In the genomic region with DNA sequence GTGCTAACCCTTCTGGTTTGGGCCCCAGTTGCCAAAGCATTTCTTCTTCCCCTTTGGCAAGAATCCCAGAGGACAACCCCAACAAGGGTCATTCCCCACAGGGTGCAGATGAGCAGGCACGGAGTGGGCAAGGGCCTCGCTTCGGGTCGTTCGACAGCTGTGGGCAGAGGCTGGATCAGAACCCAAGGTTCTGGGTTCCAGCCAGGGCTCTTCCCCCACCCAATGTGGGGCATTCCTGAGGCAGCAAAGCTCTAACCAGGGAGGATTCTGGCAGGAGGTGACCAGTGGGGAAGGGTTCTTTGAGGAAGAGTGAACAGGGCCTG, we compare ENCODE assay signal across 20 cellular contexts. TPM values are rescaled to one million over a fixed set of nuclear protein-coding genes. Genes with fewer than 3 reads are reported as not detected.
DNase-seq lines count a peak whose midpoint lies in the region; ATAC-seq and TF ChIP-seq lines count a peak whose summit lies in the region.
"Had no signal": no experiment of that assay in that cellular context is flagged by ENCODE, and none has a peak within 500 bp of the region (broad histone marks: within the 10 kb centered on the region; RNA-seq: fewer than 3 reads in every experiment).

No MANE protein-coding gene starts in this region.

- H3K27ac ChIP-seq in right atrium auricular region (peak overlapping the region; percentile 75 to 83), coronary artery (peak overlapping the region; percentile 76 to 93), osteoblast (ENCODE audit: low read depth, low read length) (no peak overlapping the region), vagina (peak overlapping the region; percentile 64), esophagus squamous epithelium (peak overlapping the region in 1 of 4 donors; percentile 39)
- H3K27ac ChIP-seq: C4-2B, lower lobe of right lung had no signal

- no peak for TF ChIP-seq CTCF in right atrium auricular region (IDR thresholded peaks at IDR 0.05)
- TF ChIP-seq CTCF in coronary artery (IDR thresholded peaks at IDR 0.05), result no peak
- no peak for TF ChIP-seq CTCF in osteoblast (IDR thresholded peaks at IDR 0.05; ENCODE audit: extremely low read depth, low read depth, low read length)
- no peak for TF ChIP-seq CTCF in vagina (IDR thresholded peaks at IDR 0.05)
- no peak for TF ChIP-seq CTCF in esophagus squamous epithelium (IDR thresholded peaks at IDR 0.05)

- WGBS in esophagus squamous epithelium, 2 donors, result no CpG with 5 or more reads among the region's 5 CpGs

- H3K4me2 ChIP-seq in osteoblast (ENCODE audit: insufficient read depth, low read length), result no peak overlapping the region

- no peak overlapping the region for H2AFZ ChIP-seq in osteoblast (ENCODE audit: low read length)

- ATAC-seq in left ventricle myocardium superior, result no peak
- ATAC-seq: lower lobe of right lung had no signal

- no peaks in the 10 kb centered on the region for H3K27me3 ChIP-seq in right atrium auricular region
- H3K27me3 ChIP-seq in osteoblast (ENCODE audit: insufficient read depth, low read length), result no peaks in the 10 kb centered on the region
- no peaks in the 10 kb centered on the region for H3K27me3 ChIP-seq in vagina
- H3K27me3 ChIP-seq in esophagus squamous epithelium, result peaks cover 0 to under 1% (median 0%) of the 10 kb centered on the region in 4 donors

- no peaks in the 10 kb centered on the region for H4K20me1 ChIP-seq in osteoblast (ENCODE audit: insufficient read depth, low read length)

- no peaks in the 10 kb centered on the region for H3K36me3 ChIP-seq in right atrium auricular region
- H3K36me3 ChIP-seq in osteoblast (ENCODE audit: insufficient read depth, low read length), result no peaks in the 10 kb centered on the region
- no peaks in the 10 kb centered on the region for H3K36me3 ChIP-seq in vagina
- H3K36me3 ChIP-seq in esophagus squamous epithelium, result no peaks in the 10 kb centered on the region
- H3K36me3 ChIP-seq: lower lobe of right lung had no signal

- no peaks in the 10 kb centered on the region for H3K9me3 ChIP-seq in right atrium auricular region
- no peaks in the 10 kb centered on the region for H3K9me3 ChIP-seq in osteoblast (ENCODE audit: low read depth, low read length)
- no peaks in the 10 kb centered on the region for H3K9me3 ChIP-seq in vagina
- H3K9me3 ChIP-seq in esophagus squamous epithelium, result no peaks in the 10 kb centered on the region
- H3K9me3 ChIP-seq: lower lobe of right lung had no signal

- H3K4me1 ChIP-seq in right atrium auricular region (peaks cover 0 to 62% of the 10 kb centered on the region in 2 donors), osteoblast (ENCODE audit: insufficient read depth, low read length) (peaks cover 28% of the 10 kb centered on the region), vagina (peaks cover 56% of the 10 kb centered on the region), esophagus squamous epithelium (peaks cover 5 to 59% (median 13%) of the 10 kb centered on the region in 3 donors)

- TF ChIP-seq POLR2A in vagina (IDR thresholded peaks at IDR 0.05), result no peak
- TF ChIP-seq POLR2A in esophagus squamous epithelium (IDR thresholded peaks at IDR 0.05), result no peak

- DNase-seq in right atrium auricular region (ENCODE audit: low spot score) (no peak), left ventricle myocardium superior (no peak), coronary artery (ENCODE audit: low spot score) (no peak), osteoblast (ENCODE audit: insufficient read length, low spot score, missing footprints) (peak; percentile 10), vagina (ENCODE audit: extremely low spot score in 2 of 2) (no peak), esophagus squamous epithelium (lab: John Stamatoyannopoulos, UW) (no peak), DMS153 treated with DMSO at 0.1 percent for 48 hours (lab: John Stamatoyannopoulos, UW; ENCODE audit: unreplicated experiment) (no peak), medulla oblongata (ENCODE audit: extremely low spot score) (no peak)
- DNase-seq: activated B cell treated with CpG ODN at 0.5 μM for 24 hours, aorta, Calu3, lower lobe of right lung, OCI-M1, T-helper 9 cell had no signal

- no peaks in the 10 kb centered on the region for H3K79me2 ChIP-seq in osteoblast (ENCODE audit: insufficient read depth, low read length)

- H3K4me3 ChIP-seq in right atrium auricular region (no peak overlapping the region), coronary artery (no peak overlapping the region), osteoblast (ENCODE audit: insufficient read depth, low read length) (no peak overlapping the region), vagina (no peak overlapping the region), esophagus squamous epithelium (no peak overlapping the region)
- H3K4me3 ChIP-seq: lower lobe of right lung had no signal

- intact Hi-C loops in left ventricle myocardium superior (cut with micrococcal nuclease) (no loop called here), vagina (cut with DNase I) (loop anchor here (10.0 kb wide), 1 partner anchor 264 kb away; no protein-coding TSS in a partner anchor), esophagus squamous epithelium (cut with DNase I) (no loop called here)

RNA-seq across cellular contexts. Expression of a gene that starts 48.3 kb away (rescaled TPM):
- total RNA-seq in right atrium auricular region (1 to 10 TPM in 1 of 2 donors, under 1 TPM in 1; 0.71 to 1.0 TPM), left ventricle myocardium superior (0.55 TPM), osteoblast (1.4 and 2.1 TPM in 2 replicates), vagina (8.8 TPM), esophagus squamous epithelium (10 to 100 TPM in 2 of 4 donors, 1 to 10 TPM in 2; 1.3 to 17.0 (median 9.5) TPM)
- total RNA-seq: activated B cell treated with CpG ODN at 0.5 μM for 24 hours; activated T-helper 1 cell treated with anti-CD3 and anti-CD28 coated beads, Interleukin-12 subunit alpha, Interleukin-12 subunit beta, Interleukin-2, Interleukin-4 antibody, amounts not matched to agents 30 ng/mL and 10 ng/mL and 1 ng/mL, durations not matched to agents 14 hours and 24 hours and 36 hours; Calu3; H4; LHCN-M2; pulmonary artery endothelial cell; temporal lobe had no signal
